1 cellular context compared by ENCODE assay signal in the genomic region with DNA sequence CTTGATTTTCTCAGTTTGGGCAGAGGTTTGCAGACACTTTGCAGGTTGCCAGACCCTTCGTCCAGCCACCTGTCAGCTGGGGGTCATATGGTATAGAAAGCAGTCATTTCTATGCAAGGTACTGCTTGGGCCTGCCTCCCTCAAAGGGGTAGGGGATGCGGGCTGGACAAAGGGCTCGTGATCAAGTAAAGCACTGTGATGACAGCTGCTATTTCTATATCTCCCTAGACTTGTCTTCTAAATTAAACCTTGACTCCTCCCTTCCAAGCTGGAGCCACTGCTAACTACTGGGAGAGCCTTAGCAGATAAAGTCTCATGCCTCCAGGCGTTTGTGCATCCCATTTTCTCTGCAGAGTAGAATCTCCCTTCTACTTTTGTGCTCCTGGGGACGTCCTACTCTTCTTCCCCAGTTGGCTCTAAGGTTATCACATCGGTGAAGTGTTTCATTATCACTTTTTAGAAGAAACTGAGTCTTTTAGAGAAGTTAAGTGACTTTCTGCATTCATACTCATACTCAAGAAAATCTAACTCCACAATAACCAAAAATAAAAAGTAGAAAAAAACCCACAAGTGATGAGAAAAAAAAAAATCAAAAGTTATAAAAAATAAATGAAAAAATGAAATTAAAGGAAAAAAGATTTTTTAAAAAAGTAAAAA.
TF ChIP-seq lines count a peak whose summit lies in the region.

No MANE protein-coding gene starts in this region.

TF ChIP-seq in IMR-90, 13 proteins besides CTCF, POLR2A, EP300 and RAD21 (continued from another document):
- TF ChIP-seq, protein P1, sequence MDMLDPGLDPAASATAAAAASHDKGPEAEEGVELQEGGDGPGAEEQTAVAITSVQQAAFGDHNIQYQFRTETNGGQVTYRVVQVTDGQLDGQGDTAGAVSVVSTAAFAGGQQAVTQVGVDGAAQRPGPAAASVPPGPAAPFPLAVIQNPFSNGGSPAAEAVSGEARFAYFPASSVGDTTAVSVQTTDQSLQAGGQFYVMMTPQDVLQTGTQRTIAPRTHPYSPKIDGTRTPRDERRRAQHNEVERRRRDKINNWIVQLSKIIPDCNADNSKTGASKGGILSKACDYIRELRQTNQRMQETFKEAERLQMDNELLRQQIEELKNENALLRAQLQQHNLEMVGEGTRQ (IDR thresholded peaks at IDR 0.05; ENCODE audit: low read depth, low read length): no peak
- no peak for TF ChIP-seq CEBPB (IDR thresholded peaks at IDR 0.05; ENCODE audit: low read depth, low read length)
- TF ChIP-seq MXI1 (IDR thresholded peaks at IDR 0.05; ENCODE audit: borderline replicate concordance, low read depth, low read length): no peak
- TF ChIP-seq BHLHE40 (IDR thresholded peaks at IDR 0.05; ENCODE audit: low read depth, low read length): no peak
- no peak for TF ChIP-seq FOS (IDR thresholded peaks at IDR 0.05; ENCODE audit: low read depth, low read length)
- TF ChIP-seq RFX5 (IDR thresholded peaks at IDR 0.05; ENCODE audit: low read depth, low read length): no peak
- no peak for TF ChIP-seq RCOR1 (IDR thresholded peaks at IDR 0.05; ENCODE audit: insufficient replicate concordance, low read length)
